Comparison of ENCODE assay signal across 8 cellular contexts in genomic region chr17:58710948-58711552, GRCh38. TPM values are rescaled to one million over a fixed set of nuclear protein-coding genes. Genes with fewer than 3 reads are reported as not detected.
DNase-seq lines count a peak whose midpoint lies in the region; FAIRE-seq and TF ChIP-seq lines count a peak whose summit lies in the region.

No MANE protein-coding gene starts in this region.

- no peak overlapping the region for H3K4me2 ChIP-seq in osteoblast (ENCODE audit: insufficient read depth, low read length)

- H3K79me2 ChIP-seq in osteoblast (ENCODE audit: insufficient read depth, low read length), result no peaks in the 10 kb centered on the region

- H4K20me1 ChIP-seq in osteoblast (ENCODE audit: insufficient read depth, low read length), result no peaks in the 10 kb centered on the region

- peaks cover 18% of the 10 kb centered on the region for H3K4me1 Mint-ChIP-seq in activated T-helper 1 cell treated with anti-CD3 and anti-CD28 coated beads, Interleukin-12 subunit alpha, Interleukin-12 subunit beta, Interleukin-2, Interleukin-4 antibody, amounts not matched to agents 30 ng/mL and 10 ng/mL and 1 ng/mL, durations not matched to agents 14 hours and 24 hours and 36 hours (ENCODE audit: low read depth)

- TF ChIP-seq CTCF in osteoblast (IDR thresholded peaks at IDR 0.05; ENCODE audit: extremely low read depth, low read depth, low read length), result peak; percentile 76

- no peaks in the 10 kb centered on the region for H3K27me3 ChIP-seq in osteoblast (ENCODE audit: insufficient read depth, low read length)

- no peak for TF ChIP-seq POLR2A in erythroblast (IDR thresholded peaks at IDR 0.05; ENCODE audit: low read length)

- peak in 4 of 6 experiments; percentile 5 to 39 (median 24) for DNase-seq in stimulated activated naive CD4-positive, alpha-beta T cell (lab: John Stamatoyannopoulos, UW)
- DNase-seq in stimulated activated naive CD4-positive, alpha-beta T cell treated with Interleukin-2 at 50 U/mL for 16 hours (lab: John Stamatoyannopoulos, UW), result no peak
- DNase-seq in NCI-H128 (lab: John Stamatoyannopoulos, UW; ENCODE audit: unreplicated experiment) (peak; percentile 9), erythroblast (lab: John Stamatoyannopoulos, UW) (peak; percentile 65 to 81), osteoblast (ENCODE audit: insufficient read length, low spot score, missing footprints) (peak; percentile 48), NCI-H526 treated with DMSO at 0.1 percent for 48 hours (lab: John Stamatoyannopoulos, UW) (no peak)
- DNase-seq in activated T-helper 1 cell treated with anti-CD3 and anti-CD28 coated beads, Interleukin-12 subunit alpha, Interleukin-12 subunit beta, Interleukin-2, Interleukin-4 antibody, amounts not matched to agents 30 ng/mL and 10 ng/mL and 1 ng/mL, durations not matched to agents 14 hours and 24 hours and 36 hours (ENCODE audit: low spot score), result no peak

- no peak overlapping the region for H2AFZ ChIP-seq in osteoblast (ENCODE audit: low read length)

- no peaks in the 10 kb centered on the region for H3K9me3 ChIP-seq in osteoblast (ENCODE audit: low read depth, low read length)

- intact Hi-C loops in activated T-helper 1 cell treated with anti-CD3 and anti-CD28 coated beads, Interleukin-12 subunit alpha, Interleukin-12 subunit beta, Interleukin-2, Interleukin-4 antibody, amounts not matched to agents 30 ng/mL and 10 ng/mL and 1 ng/mL, durations not matched to agents 14 hours and 24 hours and 36 hours (cut with micrococcal nuclease), result loop anchor here (1.0 kb wide), 1 partner anchor 294 kb away; no protein-coding TSS in a partner anchor

- H3K27ac ChIP-seq in osteoblast (ENCODE audit: low read depth, low read length), result no peak overlapping the region

- H3K4me1 ChIP-seq in osteoblast (ENCODE audit: insufficient read depth, low read length), result no peaks in the 10 kb centered on the region

- H3K27me3 Mint-ChIP-seq in activated T-helper 1 cell treated with anti-CD3 and anti-CD28 coated beads, Interleukin-12 subunit alpha, Interleukin-12 subunit beta, Interleukin-2, Interleukin-4 antibody, amounts not matched to agents 30 ng/mL and 10 ng/mL and 1 ng/mL, durations not matched to agents 14 hours and 24 hours and 36 hours (ENCODE audit: insufficient read depth), result no peaks in the 10 kb centered on the region

- FAIRE-seq in TTC549 (lab: Jason Lieb, UNC), result peak; percentile 87

- H3K4me3 ChIP-seq in osteoblast (ENCODE audit: insufficient read depth, low read length), result no peak overlapping the region

- H3K9me3 Mint-ChIP-seq in activated T-helper 1 cell treated with anti-CD3 and anti-CD28 coated beads, Interleukin-12 subunit alpha, Interleukin-12 subunit beta, Interleukin-2, Interleukin-4 antibody, amounts not matched to agents 30 ng/mL and 10 ng/mL and 1 ng/mL, durations not matched to agents 14 hours and 24 hours and 36 hours, result no peaks in the 10 kb centered on the region

- peaks cover 9% of the 10 kb centered on the region for H3K36me3 ChIP-seq in osteoblast (ENCODE audit: insufficient read depth, low read length)

- peaks cover 32% of the 10 kb centered on the region for H3K36me3 Mint-ChIP-seq in activated T-helper 1 cell treated with anti-CD3 and anti-CD28 coated beads, Interleukin-12 subunit alpha, Interleukin-12 subunit beta, Interleukin-2, Interleukin-4 antibody, amounts not matched to agents 30 ng/mL and 10 ng/mL and 1 ng/mL, durations not matched to agents 14 hours and 24 hours and 36 hours (ENCODE audit: low read depth)

- H3K27ac Mint-ChIP-seq in activated T-helper 1 cell treated with anti-CD3 and anti-CD28 coated beads, Interleukin-12 subunit alpha, Interleukin-12 subunit beta, Interleukin-2, Interleukin-4 antibody, amounts not matched to agents 30 ng/mL and 10 ng/mL and 1 ng/mL, durations not matched to agents 14 hours and 24 hours and 36 hours, result no peak overlapping the region

- no peak overlapping the region for H3K4me3 Mint-ChIP-seq in activated T-helper 1 cell treated with anti-CD3 and anti-CD28 coated beads, Interleukin-12 subunit alpha, Interleukin-12 subunit beta, Interleukin-2, Interleukin-4 antibody, amounts not matched to agents 30 ng/mL and 10 ng/mL and 1 ng/mL, durations not matched to agents 14 hours and 24 hours and 36 hours

RNA-seq across cellular contexts. Expression of gene RAD51C, which starts 18.6 kb away (rescaled TPM):
- total RNA-seq in osteoblast, result 17.4 and 17.7 TPM in 2 replicates
- total RNA-seq in activated T-helper 1 cell treated with anti-CD3 and anti-CD28 coated beads, Interleukin-12 subunit alpha, Interleukin-12 subunit beta, Interleukin-2, Interleukin-4 antibody, amounts not matched to agents 30 ng/mL and 10 ng/mL and 1 ng/mL, durations not matched to agents 14 hours and 24 hours and 36 hours, result 86.3 and 91.2 TPM in 2 replicates

RNA-seq across cellular contexts. Expression of gene TEX14, which starts 19.2 kb away (rescaled TPM):
- under 0.01 TPM in 2 replicates for total RNA-seq in osteoblast
- total RNA-seq in activated T-helper 1 cell treated with anti-CD3 and anti-CD28 coated beads, Interleukin-12 subunit alpha, Interleukin-12 subunit beta, Interleukin-2, Interleukin-4 antibody, amounts not matched to agents 30 ng/mL and 10 ng/mL and 1 ng/mL, durations not matched to agents 14 hours and 24 hours and 36 hours, result 0.13 and 0.17 TPM in 2 replicates

RNA-seq across cellular contexts. Expression of gene PPM1E, which starts 44.6 kb away (rescaled TPM):
- total RNA-seq in osteoblast, result under 0.01 TPM in 2 replicates
- total RNA-seq in activated T-helper 1 cell treated with anti-CD3 and anti-CD28 coated beads, Interleukin-12 subunit alpha, Interleukin-12 subunit beta, Interleukin-2, Interleukin-4 antibody, amounts not matched to agents 30 ng/mL and 10 ng/mL and 1 ng/mL, durations not matched to agents 14 hours and 24 hours and 36 hours, result 0.03 TPM in 1 of 2 replicates, not detected in the other

Comparison
In these comparisons a context has a peak if more than half of its experiments do, and no peak if none do; other contexts are left out.
1. DNase-seq: peak in stimulated activated naive CD4-positive, alpha-beta T cell (4 of 6), NCI-H128 (single experiment), erythroblast (2 of 2) and osteoblast (single experiment); none in stimulated activated naive CD4-positive, alpha-beta T cell treated with Interleukin-2 at 50 U/mL for 16 hours (single experiment), activated T-helper 1 cell treated with anti-CD3 and anti-CD28 coated beads, Interleukin-12 subunit alpha, Interleukin-12 subunit beta, Interleukin-2, Interleukin-4 antibody, amounts not matched to agents 30 ng/mL and 10 ng/mL and 1 ng/mL, durations not matched to agents 14 hours and 24 hours and 36 hours (single experiment) and NCI-H526 treated with DMSO at 0.1 percent for 48 hours (single experiment).